7 cellular contexts compared by ENCODE assay signal in the genomic region with DNA sequence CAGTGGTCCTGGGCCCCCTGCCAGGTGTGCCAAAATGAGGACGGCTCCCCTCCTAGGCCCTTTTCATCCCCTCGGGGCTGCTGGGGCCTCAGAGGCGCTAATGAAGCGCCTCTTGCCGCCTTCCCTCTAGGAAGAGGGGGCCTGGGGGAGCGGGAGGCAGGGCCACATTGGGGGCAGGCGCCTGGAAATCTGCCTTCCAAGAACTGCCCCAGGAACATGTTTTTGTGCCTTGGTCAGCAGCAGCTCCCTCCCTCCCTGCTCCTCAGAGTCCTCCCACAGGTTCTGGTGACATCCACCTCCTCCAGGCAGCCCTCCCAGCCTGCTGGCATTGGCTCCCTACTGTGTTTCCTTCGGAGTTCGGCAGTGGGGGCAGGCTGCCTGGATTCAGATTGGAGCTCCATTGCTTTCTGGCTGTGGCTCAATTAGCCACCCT.
A peak's percentile ranks its signal among the peaks of the same experiment; 100 is the strongest.
DNase-seq lines count a peak whose midpoint lies in the region; ATAC-seq and TF ChIP-seq lines count a peak whose summit lies in the region.
"Not testable (repeated sequence)": the region's sequence is repeated elsewhere in the genome, so short reads cannot be mapped to it uniquely, and the experiment has no call there.

No MANE protein-coding gene starts in this region.

- H4K91ac ChIP-seq in neuronal stem cell (ENCODE audit: low read depth, low read length, poor library complexity): not testable (repeated sequence)

- not testable (repeated sequence) for H3K79me1 ChIP-seq in neuronal stem cell (ENCODE audit: low read depth, low read length)

- H3K14ac ChIP-seq in neuronal stem cell (ENCODE audit: low read length): not testable (repeated sequence)

- not testable (repeated sequence) for H3K4me1 ChIP-seq in HUES48 (ENCODE audit: control insufficient read depth, insufficient read depth, low read length); ectodermal cell (ENCODE audit: control insufficient read depth, insufficient read depth, low read length); neuronal stem cell (ENCODE audit: control insufficient read depth in 2 of 2, insufficient read depth in 1 of 2, low read depth in 1 of 2, low read length in 2 of 2)

- H2BK120ac ChIP-seq in neuronal stem cell (ENCODE audit: low read depth, low read length): not testable (repeated sequence)

- not testable (repeated sequence) for H3K4me2 ChIP-seq in neuronal stem cell (ENCODE audit: insufficient read depth, low read length, poor library complexity, severe bottlenecking)

- WGBS in ectodermal cell, 2 experiments: 0% methylated on average over 4 to 7 of the region's 9 CpGs
- no CpG with 5 or more reads among the region's 9 CpGs for WGBS in neuronal stem cell (ENCODE audit: extremely low coverage in 2 of 2, insufficient read length in 2 of 2, insufficient replicate concordance in 1 of 2), 2 donors

- peak; percentile 70 for ATAC-seq in WTC11

- not testable (repeated sequence) for H2BK12ac ChIP-seq in neuronal stem cell (ENCODE audit: low read length)

- H3K18ac ChIP-seq in neuronal stem cell (ENCODE audit: low read length): not testable (repeated sequence)

- peak overlapping the region; percentile 98 for H3K27ac Mint-ChIP-seq in WTC11
- H3K27ac Mint-ChIP-seq in immature natural killer cell, mesothelial cell of epicardium: not testable (repeated sequence)

- TF ChIP-seq CTCF in WTC11 (IDR thresholded peaks at IDR 0.05); mesothelial cell of epicardium (IDR thresholded peaks at IDR 0.05; ENCODE audit: unreplicated experiment): not testable (repeated sequence)

- H2BK5ac ChIP-seq in neuronal stem cell (ENCODE audit: low read length): not testable (repeated sequence)

- not testable (repeated sequence) for H2BK15ac ChIP-seq in neuronal stem cell (ENCODE audit: low read length)

- H3K4ac ChIP-seq in neuronal stem cell (ENCODE audit: low read length): not testable (repeated sequence)

- peak overlapping the region; percentile 13; the same call in 1 of the 2 replicates for H3K4me3 ChIP-seq in HUES48 (ENCODE audit: low read depth, low read length)
- H3K4me3 ChIP-seq in ectodermal cell (ENCODE audit: insufficient read depth, low read depth, low read length); neuronal stem cell (ENCODE audit: low read length in 2 of 2): not testable (repeated sequence)

- H3K9ac ChIP-seq in HUES48 (ENCODE audit: low read depth, low read length); neuronal stem cell (ENCODE audit: low read depth, low read length, poor library complexity): not testable (repeated sequence)

- H3K4me1 Mint-ChIP-seq in WTC11, immature natural killer cell, mesothelial cell of epicardium: not testable (repeated sequence)

- H3K36me3 Mint-ChIP-seq in WTC11, immature natural killer cell, mesothelial cell of epicardium: not testable (repeated sequence)

- H3K27me3 Mint-ChIP-seq in WTC11 (ENCODE audit: low read depth); immature natural killer cell (ENCODE audit: low read depth in 3 of 3); mesothelial cell of epicardium (ENCODE audit: low read depth): not testable (repeated sequence)

- not testable (repeated sequence) for H2AK5ac ChIP-seq in neuronal stem cell (ENCODE audit: low read depth, low read length)

- peak overlapping the region; percentile 66 for H3K4me3 Mint-ChIP-seq in WTC11
- peak overlapping the region in 4 of 5 donors; percentile 25 to 82 (median 59) for H3K4me3 Mint-ChIP-seq in immature natural killer cell
- peak overlapping the region; percentile 64 for H3K4me3 Mint-ChIP-seq in mesothelial cell of epicardium

- not testable (repeated sequence) for H3K27me3 ChIP-seq in HUES48 (ENCODE audit: control insufficient read depth, insufficient read depth, low read length); ectodermal cell (ENCODE audit: control insufficient read depth, insufficient read depth, low read length, poor library complexity, severe bottlenecking); neuronal stem cell (ENCODE audit: control insufficient read depth in 3 of 3, insufficient read depth in 3 of 3, low read depth in 1 of 3, low read length in 3 of 3)

- not testable (repeated sequence) for H3K23ac ChIP-seq in neuronal stem cell (ENCODE audit: low read depth, low read length, poor library complexity)

- POLR2A ChIA-PET in WTC11 (lab: Charles Lee): not testable (repeated sequence)

- H3K9me3 ChIP-seq in HUES48 (ENCODE audit: control insufficient read depth, insufficient read depth, low read length); ectodermal cell (ENCODE audit: control insufficient read depth, low read length); neuronal stem cell (replicated peaks in 1 of 2; ENCODE audit: control insufficient read depth in 2 of 2, insufficient read depth in 1 of 2, low read depth in 1 of 2, low read length in 2 of 2): not testable (repeated sequence)

- CTCF ChIA-PET in WTC11 (lab: Charles Lee): not testable (repeated sequence)

- H4K8ac ChIP-seq in neuronal stem cell (ENCODE audit: low read depth, low read length): not testable (repeated sequence)

- peak; percentile 73 for DNase-seq in ELF-1 (ENCODE audit: low read depth, low spot score)
- DNase-seq in WTC11 (ENCODE audit: low spot score): peak; percentile 61
- not testable (repeated sequence) for DNase-seq in immature natural killer cell; mesothelial cell of epicardium (ENCODE audit: low spot score in 2 of 2, unreplicated experiment in 2 of 2); neuronal stem cell (ENCODE audit: low spot score)

- H3K9me3 Mint-ChIP-seq in WTC11, immature natural killer cell, mesothelial cell of epicardium: not testable (repeated sequence)

- H2AFZ ChIP-seq in neuronal stem cell (ENCODE audit: low read length): peak overlapping the region; percentile 45

- not testable (repeated sequence) for H3K36me3 ChIP-seq in HUES48 (ENCODE audit: control insufficient read depth, insufficient read depth, low read length); ectodermal cell (ENCODE audit: control insufficient read depth, insufficient read depth, low read length); neuronal stem cell (replicated peaks in 1 of 2; ENCODE audit: control insufficient read depth in 2 of 2, insufficient read depth in 2 of 2, low read length in 2 of 2)

- H3K27ac ChIP-seq in HUES48 (ENCODE audit: low read depth, low read length) (peak overlapping the region; percentile 77), ectodermal cell (ENCODE audit: insufficient read depth, low read depth, low read length, poor library complexity, severe bottlenecking) (peak overlapping the region; percentile 60), neuronal stem cell (replicated peaks; ENCODE audit: low read length) (peak overlapping the region; percentile 90)

TF ChIP-seq in WTC11, 78 proteins besides CTCF, POLR2A, EP300 and RAD21:
- TF ChIP-seq ZNF423 (CRISPR knock-in tag; IDR thresholded peaks at IDR 0.05): peak; percentile 29; the same call in 1 of the 2 replicates
- TF ChIP-seq GTF2I (CRISPR knock-in tag; conservative IDR thresholded peaks at IDR 0.05): 0 out of 2 replicates have a peak, but pooled peaks have one; percentile 39
- TF ChIP-seq ZNF263 (CRISPR knock-in tag; IDR thresholded peaks at IDR 0.05; ENCODE audit: low read depth): peak; percentile 94
